ENCODE assay signal across 18 cellular contexts in the genomic region with DNA sequence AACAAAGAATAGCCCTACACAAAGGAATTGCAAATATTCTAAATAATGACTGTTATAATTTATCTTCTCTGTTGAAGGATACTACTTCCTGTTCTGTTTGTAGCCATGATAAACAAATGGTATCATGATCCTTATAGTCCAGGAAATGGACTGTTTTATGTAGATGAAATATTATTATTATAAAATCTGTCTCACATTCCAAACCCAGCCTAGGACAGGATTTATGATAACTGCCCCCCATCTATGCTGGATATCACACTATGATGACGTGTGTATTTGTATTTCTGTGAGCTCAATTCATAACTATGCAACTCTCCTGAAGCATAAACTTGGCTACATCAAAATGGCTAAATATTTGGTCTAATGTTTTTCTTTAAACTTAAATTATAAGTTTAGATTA. TPM values are rescaled to one million over a fixed set of nuclear protein-coding genes. Genes with fewer than 3 reads are reported as not detected.
A peak's percentile ranks its signal among the peaks of the same experiment; 100 is the strongest.
DNase-seq lines count a peak whose midpoint lies in the region; ATAC-seq and TF ChIP-seq lines count a peak whose summit lies in the region.
"Had no signal": no experiment of that assay in that cellular context is flagged by ENCODE, and none has a peak within 500 bp of the region (broad histone marks: within the 10 kb centered on the region; RNA-seq: fewer than 3 reads in every experiment).

No MANE protein-coding gene starts in this region.

- no peak overlapping the region for H3K4me2 ChIP-seq in OCI-LY1 (ENCODE audit: low read length)
- peak overlapping the region; percentile 23 for H3K4me2 ChIP-seq in skeletal muscle satellite cell (ENCODE audit: low read length)

- DNase-seq in cardiac fibroblast (ENCODE audit: low read depth in 2 of 2) (peak; percentile 51 to 64), lung microvascular endothelial cell (ENCODE audit: low read depth in 2 of 2) (peak; percentile 0 to 51), SJCRH30 (no peak)
- DNase-seq in activated naive CD4-positive, alpha-beta T cell treated with Interleukin-2 at 50 U/mL for 16 hours, result no peak
- no peak for DNase-seq in CD8-positive, alpha-beta T cell
- DNase-seq in activated CD4-positive, alpha-beta T cell treated with anti-CD3 and anti-CD28 coated beads for 1 hour, result no peak
- DNase-seq: CD4-positive, alpha-beta T cell; DMS79 treated with DMSO at 0.1 percent for 48 hours; NCI-H1436; NCI-H2029; NCI-H2171; NCI-H446 treated with DMSO at 0.1 percent for 48 hours; NCI-H774 had no signal

- H3K4me3 ChIP-seq in OCI-LY1 (ENCODE audit: low read depth, low read length, poor library complexity, severe bottlenecking) (no peak overlapping the region), cardiac fibroblast (replicated peaks in 1 of 2; ENCODE audit: low read depth in 2 of 2, low read length in 2 of 2) (no peak overlapping the region), skeletal muscle satellite cell (ENCODE audit: low read length) (no peak overlapping the region), SJCRH30 (no peak overlapping the region)
- H3K4me3 ChIP-seq in CD8-positive, alpha-beta T cell (ENCODE audit: low read depth, low read length), result no peak overlapping the region
- H3K4me3 ChIP-seq: HAP-1 had no signal

- H3K4me1 ChIP-seq in OCI-LY1 (ENCODE audit: insufficient read depth, low read length, severe bottlenecking), result peaks cover 43% of the 10 kb centered on the region
- peaks cover 30% of the 10 kb centered on the region for H3K4me1 ChIP-seq in skeletal muscle satellite cell (ENCODE audit: control insufficient read depth, insufficient read depth, low read length)
- no peaks in the 10 kb centered on the region for H3K4me1 ChIP-seq in CD8-positive, alpha-beta T cell (ENCODE audit: insufficient read depth, low read length)
- H3K4me1 ChIP-seq in SJCRH30, result no peaks in the 10 kb centered on the region
- H3K4me1 ChIP-seq: HAP-1 had no signal

- TF ChIP-seq CTCF in OCI-LY1 (IDR thresholded peaks at IDR 0.05; ENCODE audit: low read length) (no peak), cardiac fibroblast (IDR thresholded peaks at IDR 0.05; ENCODE audit: low read depth, low read length) (no peak)
- TF ChIP-seq CTCF in CD8-positive, alpha-beta T cell (IDR thresholded peaks at IDR 0.05), result no peak

- H3K79me2 ChIP-seq in OCI-LY1 (ENCODE audit: insufficient read depth, low read length), result no peaks in the 10 kb centered on the region; the same call in 1 of the 2 replicates

- no peaks in the 10 kb centered on the region for H3F3A ChIP-seq in OCI-LY1 (ENCODE audit: insufficient read depth, low read length)

- H3K27me3 Mint-ChIP-seq in CD8-positive, alpha-beta T cell (ENCODE audit: low read depth), result no peaks in the 10 kb centered on the region
- H3K27me3 Mint-ChIP-seq: B cell; CD4-positive, alpha-beta T cell had no signal

- no peak for ATAC-seq in CD8-positive, alpha-beta T cell

- no peaks in the 10 kb centered on the region for H4K20me1 ChIP-seq in OCI-LY1 (ENCODE audit: insufficient read depth, low read length)

- no peaks in the 10 kb centered on the region for H3K9me3 Mint-ChIP-seq in CD8-positive, alpha-beta T cell
- H3K9me3 Mint-ChIP-seq: CD4-positive, alpha-beta T cell had no signal

- H3K36me3 ChIP-seq in OCI-LY1 (ENCODE audit: insufficient read depth, low read length) (no peaks in the 10 kb centered on the region), skeletal muscle satellite cell (ENCODE audit: insufficient read depth, low read length) (no peaks in the 10 kb centered on the region), SJCRH30 (no peaks in the 10 kb centered on the region)
- H3K36me3 ChIP-seq in CD8-positive, alpha-beta T cell (ENCODE audit: insufficient read depth, low read length), result no peaks in the 10 kb centered on the region
- H3K36me3 ChIP-seq: HAP-1 had no signal

- H3K4me3 Mint-ChIP-seq in CD8-positive, alpha-beta T cell, result no peak overlapping the region
- H3K4me3 Mint-ChIP-seq: B cell; CD4-positive, alpha-beta T cell had no signal

- H3K9me3 ChIP-seq in OCI-LY1 (ENCODE audit: low read length) (no peaks in the 10 kb centered on the region), skeletal muscle satellite cell (replicated peaks; ENCODE audit: low read length) (no peaks in the 10 kb centered on the region), SJCRH30 (replicated peaks) (no peaks in the 10 kb centered on the region)
- H3K9me3 ChIP-seq in CD8-positive, alpha-beta T cell (ENCODE audit: low read length), result no peaks in the 10 kb centered on the region
- H3K9me3 ChIP-seq: HAP-1 had no signal

- H2AFZ ChIP-seq in OCI-LY1 (ENCODE audit: low read length), result no peak overlapping the region

- no peaks in the 10 kb centered on the region for H3K27me3 ChIP-seq in OCI-LY1 (ENCODE audit: insufficient read depth, low read length)
- no peaks in the 10 kb centered on the region for H3K27me3 ChIP-seq in skeletal muscle satellite cell (ENCODE audit: control insufficient read depth, insufficient read depth, low read length)
- no peaks in the 10 kb centered on the region for H3K27me3 ChIP-seq in CD8-positive, alpha-beta T cell (ENCODE audit: insufficient read depth, low read length)
- no peaks in the 10 kb centered on the region for H3K27me3 ChIP-seq in SJCRH30

- no peaks in the 10 kb centered on the region for H3K9me2 ChIP-seq in OCI-LY1 (ENCODE audit: low read depth, low read length)

- POLR2A ChIA-PET in CD8-positive, alpha-beta T cell (lab: Charles Lee), result no interaction called here

- H3K36me3 Mint-ChIP-seq in CD8-positive, alpha-beta T cell, result no peaks in the 10 kb centered on the region

- CTCF ChIA-PET in CD8-positive, alpha-beta T cell (lab: Charles Lee), result no interaction called here

- no peak overlapping the region for H3K27ac Mint-ChIP-seq in CD8-positive, alpha-beta T cell
- H3K27ac Mint-ChIP-seq: B cell; CD4-positive, alpha-beta T cell had no signal

- no peaks in the 10 kb centered on the region for H3K4me1 Mint-ChIP-seq in CD8-positive, alpha-beta T cell (ENCODE audit: low read depth)
- H3K4me1 Mint-ChIP-seq: B cell had no signal

- intact Hi-C loops in CD8-positive, alpha-beta T cell (cut with DNase I, micrococcal nuclease), result no loop called here

- H3K9ac ChIP-seq in OCI-LY1 (ENCODE audit: low read length) (no peak overlapping the region), skeletal muscle satellite cell (ENCODE audit: low read depth, low read length) (peak overlapping the region; percentile 66)

- H3K27ac ChIP-seq in OCI-LY1 (ENCODE audit: low read depth, low read length, poor library complexity, severe bottlenecking) (peak overlapping the region; percentile 80), SJCRH30 (no peak overlapping the region)
- no peak overlapping the region for H3K27ac ChIP-seq in CD8-positive, alpha-beta T cell (ENCODE audit: low read depth, low read length)
- H3K27ac ChIP-seq: HL-60 had no signal

RNA-seq across cellular contexts. Expression of a gene that starts 21.3 kb away (rescaled TPM):
- 2.0 and 3.8 TPM in 2 replicates for total RNA-seq in lung microvascular endothelial cell
- total RNA-seq in skeletal muscle satellite cell (2012; rRNA removed), result 2.8 and 5.9 TPM in 2 replicates
- total RNA-seq in CD8-positive, alpha-beta T cell, result under 1 TPM in 1 of 2 experiments, not detected in 1; 0.31 TPM
- 80.7 and 94.8 TPM in 2 replicates for total RNA-seq in SJCRH30 (2014; rRNA removed; shearing (Covaris generic))

Comparison
In these comparisons a context has a peak if more than half of its experiments do, and no peak if none do; other contexts are left out.
1. DNase-seq: peak in cardiac fibroblast (2 of 2) and lung microvascular endothelial cell (2 of 2); none in activated naive CD4-positive, alpha-beta T cell treated with Interleukin-2 at 50 U/mL for 16 hours (single experiment), CD8-positive, alpha-beta T cell (0 of 7), activated CD4-positive, alpha-beta T cell treated with anti-CD3 and anti-CD28 coated beads for 1 hour (single experiment) and SJCRH30 (0 of 2).
2. RNA of a gene that starts 21.3 kb away (total RNA-seq): 80.7 to 94.8 TPM in SJCRH30; 2.0 to 3.8 TPM in lung microvascular endothelial cell and 0.31 TPM in CD8-positive, alpha-beta T cell; every median in the first group is over 10 times any median in the second.